8 cellular contexts compared by ENCODE assay signal in genomic region chr17:50396261-50397110, GRCh38. TPM values are rescaled to one million over a fixed set of nuclear protein-coding genes. Genes with fewer than 3 reads are reported as not detected.
A peak's percentile ranks its signal among the peaks of the same experiment; 100 is the strongest.
DNase-seq lines count a peak whose midpoint lies in the region; ATAC-seq and TF ChIP-seq lines count a peak whose summit lies in the region.

No MANE protein-coding gene starts in this region.

- no peaks in the 10 kb centered on the region for H3K27me3 Mint-ChIP-seq in activated T-helper 17 cell treated with anti-CD3 and anti-CD28 coated beads, Interleukin-2, amount 50 U/mL, for 72 hours
- peaks cover 4% of the 10 kb centered on the region for H3K27me3 Mint-ChIP-seq in glutamatergic neuron (ENCODE audit: unreplicated experiment)

- TF ChIP-seq CTCF in LNCaP clone FGC (IDR thresholded peaks at IDR 0.05; ENCODE audit: control insufficient read depth, extremely low read depth, insufficient read depth) (no peak), glutamatergic neuron (IDR thresholded peaks at IDR 0.05; ENCODE audit: partially characterized antibody, unreplicated experiment) (no peak), osteoblast (IDR thresholded peaks at IDR 0.05; ENCODE audit: extremely low read depth, low read depth, low read length) (no peak)

- peak; percentile 12 to 16 for DNase-seq in activated CD4-positive, alpha-beta T cell treated with anti-CD3 and anti-CD28 coated beads for 4 hours
- DNase-seq in activated CD4-positive, alpha-beta T cell treated with anti-CD3 and anti-CD28 coated beads, Interleukin-2, amount 50 U/mL, for 4 hours = no peak
- no peak for DNase-seq in LNCaP clone FGC (ENCODE audit: low read depth)
- no peak for DNase-seq in glutamatergic neuron
- DNase-seq in osteoblast (ENCODE audit: insufficient read length, low spot score, missing footprints) = peak; percentile 69
- DNase-seq in UCSD-AML1 (lab: John Stamatoyannopoulos, UW; ENCODE audit: unreplicated experiment) = no peak
- no peak for DNase-seq in NCI-H1436 (lab: John Stamatoyannopoulos, UW)

- peak overlapping the region; percentile 61 for H2AFZ ChIP-seq in osteoblast (ENCODE audit: low read length)

- no peaks in the 10 kb centered on the region for H3K9me3 ChIP-seq in osteoblast (ENCODE audit: low read depth, low read length)

- no peaks in the 10 kb centered on the region for H3K9me3 Mint-ChIP-seq in activated T-helper 17 cell treated with anti-CD3 and anti-CD28 coated beads, Interleukin-2, amount 50 U/mL, for 72 hours
- peaks cover 1% of the 10 kb centered on the region for H3K9me3 Mint-ChIP-seq in glutamatergic neuron (ENCODE audit: unreplicated experiment)

- peak; percentile 49 for ATAC-seq in activated T-helper 17 cell treated with anti-CD3 and anti-CD28 coated beads, Interleukin-2, amount 50 U/mL, for 72 hours (replicated peaks)

- peaks cover 51% of the 10 kb centered on the region for H3K36me3 Mint-ChIP-seq in activated T-helper 17 cell treated with anti-CD3 and anti-CD28 coated beads, Interleukin-2, amount 50 U/mL, for 72 hours (ENCODE audit: low read depth)
- no peaks in the 10 kb centered on the region for H3K36me3 Mint-ChIP-seq in glutamatergic neuron (ENCODE audit: unreplicated experiment)

- H3K36me3 ChIP-seq in osteoblast (ENCODE audit: insufficient read depth, low read length) = peaks cover 38% of the 10 kb centered on the region

- peak overlapping the region; percentile 93 for H3K27ac ChIP-seq in osteoblast (ENCODE audit: low read depth, low read length)

- peak overlapping the region; percentile 90 for H3K4me3 Mint-ChIP-seq in activated T-helper 17 cell treated with anti-CD3 and anti-CD28 coated beads, Interleukin-2, amount 50 U/mL, for 72 hours
- H3K4me3 Mint-ChIP-seq in glutamatergic neuron (ENCODE audit: unreplicated experiment) = peak overlapping the region; percentile 93

- peak overlapping the region; percentile 91 for H3K27ac Mint-ChIP-seq in activated T-helper 17 cell treated with anti-CD3 and anti-CD28 coated beads, Interleukin-2, amount 50 U/mL, for 72 hours
- H3K27ac Mint-ChIP-seq in glutamatergic neuron (ENCODE audit: unreplicated experiment) = peak overlapping the region; percentile 33

- peak overlapping the region; percentile 73 for H3K4me3 ChIP-seq in LNCaP clone FGC (ENCODE audit: low read depth, low read length)
- peak overlapping the region; percentile 94 for H3K4me3 ChIP-seq in osteoblast (ENCODE audit: insufficient read depth, low read length)

- H3K4me1 ChIP-seq in osteoblast (ENCODE audit: insufficient read depth, low read length) = peaks cover 21% of the 10 kb centered on the region

- no peaks in the 10 kb centered on the region for H3K27me3 ChIP-seq in osteoblast (ENCODE audit: insufficient read depth, low read length)

- H3K4me1 Mint-ChIP-seq in activated T-helper 17 cell treated with anti-CD3 and anti-CD28 coated beads, Interleukin-2, amount 50 U/mL, for 72 hours = peaks cover 22% of the 10 kb centered on the region
- H3K4me1 Mint-ChIP-seq in glutamatergic neuron (ENCODE audit: low read depth, unreplicated experiment) = peaks cover 6% of the 10 kb centered on the region

- peaks cover 41% of the 10 kb centered on the region for H4K20me1 ChIP-seq in osteoblast (ENCODE audit: insufficient read depth, low read length)

- H3K79me2 ChIP-seq in osteoblast (ENCODE audit: insufficient read depth, low read length) = peaks cover 61% of the 10 kb centered on the region

- H3K4me2 ChIP-seq in osteoblast (ENCODE audit: insufficient read depth, low read length) = peak overlapping the region; percentile 84

RNA-seq across cellular contexts. Expression of gene LRRC59, which starts 0.8 kb away (rescaled TPM):
- total RNA-seq in activated T-helper 17 cell treated with anti-CD3 and anti-CD28 coated beads, Interleukin-2, amount 50 U/mL, for 72 hours = 100 to 1,000 TPM in 1 of 2 donors, 10 to 100 TPM in 1; 37.1 to 101 TPM
- total RNA-seq in glutamatergic neuron (ENCODE audit: unreplicated experiment) (73.9 TPM), osteoblast (121 and 125 TPM in 2 replicates)

RNA-seq across cellular contexts. Expression of gene EME1, which starts 23.5 kb away (rescaled TPM):
- total RNA-seq in activated T-helper 17 cell treated with anti-CD3 and anti-CD28 coated beads, Interleukin-2, amount 50 U/mL, for 72 hours = 10 to 100 TPM; 20.8 to 48.7 TPM
- total RNA-seq in glutamatergic neuron (ENCODE audit: unreplicated experiment) = 4.7 TPM
- total RNA-seq in osteoblast = 0.59 and 0.72 TPM in 2 replicates

RNA-seq across cellular contexts. Expression of gene MRPL27, which starts 23.5 kb away (rescaled TPM):
- 100 to 1,000 TPM in 1 of 2 donors, 10 to 100 TPM in 1; 63.3 to 109 TPM for total RNA-seq in activated T-helper 17 cell treated with anti-CD3 and anti-CD28 coated beads, Interleukin-2, amount 50 U/mL, for 72 hours
- total RNA-seq in glutamatergic neuron (ENCODE audit: unreplicated experiment) = 77.2 TPM
- total RNA-seq in osteoblast = 54.2 and 55.7 TPM in 2 replicates

RNA-seq across cellular contexts. Expression of gene ACSF2, which starts 29.5 kb away (rescaled TPM):
- 10 to 100 TPM; 12.4 to 13.6 TPM for total RNA-seq in activated T-helper 17 cell treated with anti-CD3 and anti-CD28 coated beads, Interleukin-2, amount 50 U/mL, for 72 hours
- total RNA-seq in glutamatergic neuron (ENCODE audit: unreplicated experiment) = 52.2 TPM
- 60.1 and 63.0 TPM in 2 replicates for total RNA-seq in osteoblast

RNA-seq across cellular contexts. Expression of gene XYLT2, which starts 50.6 kb away (rescaled TPM):
- 10 to 100 TPM; 38.5 to 95.1 TPM for total RNA-seq in activated T-helper 17 cell treated with anti-CD3 and anti-CD28 coated beads, Interleukin-2, amount 50 U/mL, for 72 hours
- total RNA-seq in glutamatergic neuron (ENCODE audit: unreplicated experiment) = 11.0 TPM
- 40.5 and 46.6 TPM in 2 replicates for total RNA-seq in osteoblast

Comparison
In these comparisons a context has a peak if more than half of its experiments do, and no peak if none do; other contexts are left out.
1. DNase-seq: peak in activated CD4-positive, alpha-beta T cell treated with anti-CD3 and anti-CD28 coated beads for 4 hours (2 of 2) and osteoblast (single experiment); none in activated CD4-positive, alpha-beta T cell treated with anti-CD3 and anti-CD28 coated beads, Interleukin-2, amount 50 U/mL, for 4 hours (0 of 2), LNCaP clone FGC (single experiment), glutamatergic neuron (single experiment), UCSD-AML1 (single experiment) and NCI-H1436 (single experiment).